21 cellular contexts compared by ENCODE assay signal in the genomic region with DNA sequence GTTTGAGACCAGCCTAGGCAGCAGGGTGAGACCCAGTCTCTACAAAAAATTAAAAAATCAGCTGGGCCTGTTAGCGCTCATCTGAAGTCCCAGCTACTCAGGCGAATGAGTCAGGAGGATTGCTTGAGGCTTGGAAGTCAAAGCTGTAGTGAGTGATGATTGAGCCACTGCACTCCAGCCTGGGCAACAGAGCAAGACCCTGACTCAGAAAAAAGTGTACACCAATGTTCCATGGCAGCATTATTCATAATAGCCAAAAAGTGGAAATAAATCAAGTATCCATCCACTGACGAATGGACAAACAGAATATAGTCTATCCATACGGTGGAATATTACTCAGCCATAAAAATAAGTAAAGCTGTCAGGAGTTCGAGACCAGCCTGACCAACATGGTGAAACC.
"Had no signal": no experiment of that assay in that cellular context is flagged by ENCODE, and none has a peak within 500 bp of the region (broad histone marks: within the 10 kb centered on the region; RNA-seq: fewer than 3 reads in every experiment).

No MANE protein-coding gene starts in this region.

- H3K27ac ChIP-seq: coronary artery, esophagus muscularis mucosa, left ventricle myocardium inferior, skin epidermis, transverse colon, WERI-Rb-1 had no signal

- H3K4me3 ChIP-seq: coronary artery, esophagus muscularis mucosa, left ventricle myocardium inferior, skin epidermis, transverse colon had no signal

- H3K36me3 Mint-ChIP-seq: naive B cell had no signal

- H3K9me3 Mint-ChIP-seq: activated T-cell treated with anti-CD3 and anti-CD28 coated beads, Interleukin-2, amount 50 U/mL, for 4 hours had no signal

- H3K27me3 ChIP-seq: esophagus muscularis mucosa, transverse colon had no signal

- H3K27ac Mint-ChIP-seq: brain had no signal

- H3K9me3 ChIP-seq: esophagus muscularis mucosa, left ventricle myocardium inferior, transverse colon had no signal

- H3K4me3 Mint-ChIP-seq: activated T-cell treated with anti-CD3 and anti-CD28 coated beads, Interleukin-2, amount 50 U/mL, for 4 hours; T-helper 17 cell had no signal

- H3K27me3 Mint-ChIP-seq: activated naive CD8-positive, alpha-beta T cell; naive B cell; T-helper 17 cell had no signal

- ATAC-seq: activated T-cell treated with anti-CD3 and anti-CD28 coated beads, Interleukin-2, amount 50 U/mL, for 4 hours; SK-N-SH treated with all-trans-retinoic acid at 6 μM for 48 hours; T-helper 17 cell had no signal

- DNase-seq: activated CD4-positive, alpha-beta T cell treated with anti-CD3 and anti-CD28 coated beads for 4 hours; activated effector memory CD4-positive, alpha-beta T cell treated with anti-CD3 and anti-CD28 coated beads, Interleukin-2, amount 50 U/mL, for 16 hours; activated T-cell treated with anti-CD3 and anti-CD28 coated beads, Interleukin-2, amount 50 U/mL, for 4 hours; central memory CD4-positive, alpha-beta T cell; foreskin fibroblast; hippocampal formation; left ventricle myocardium inferior; naive B cell; occipital lobe; stimulated activated CD4-positive, alpha-beta T cell treated with anti-CD3 and anti-CD28 coated beads, Interleukin-4, amount 100 ng/mL, for 24 hours; stimulated activated naive CD4-positive, alpha-beta T cell; substantia nigra; T-helper 17 cell; transverse colon; WERI-Rb-1 had no signal

- H3K36me3 ChIP-seq: WERI-Rb-1 had no signal
